In the genomic region with DNA sequence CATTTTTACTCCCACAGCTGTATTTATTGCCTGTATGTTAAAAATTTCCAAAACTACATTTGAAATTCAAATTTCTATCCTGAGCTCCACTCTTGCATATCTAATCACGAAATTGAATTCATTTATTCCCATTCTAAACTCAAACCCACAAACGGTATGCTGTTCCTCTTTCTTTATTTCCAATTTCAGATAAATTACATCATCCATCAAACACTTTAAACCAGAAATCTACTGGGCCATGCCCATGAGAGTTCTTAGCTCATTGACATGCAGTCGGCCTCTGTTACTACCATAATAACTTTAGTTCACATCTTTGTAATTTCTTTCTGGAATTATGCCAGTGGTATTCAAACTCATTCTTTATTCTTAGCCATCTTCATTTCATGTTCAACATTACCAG, we compare ENCODE assay signal across 31 cellular contexts.
"Had no signal": no experiment of that assay in that cellular context is flagged by ENCODE, and none has a peak within 500 bp of the region (broad histone marks: within the 10 kb centered on the region; RNA-seq: fewer than 3 reads in every experiment).

No MANE protein-coding gene starts in this region.

- H3K4me1 ChIP-seq: prostate gland, right atrium auricular region, uterus had no signal

- H3K4me3 ChIP-seq: esophagus muscularis mucosa, gastrocnemius medialis, hepatocyte, ovary, prostate gland, right atrium auricular region, uterus had no signal

- H3K79me2 ChIP-seq: hepatocyte had no signal

- H3K9me3 Mint-ChIP-seq: central memory CD8-positive, alpha-beta T cell; nephron progenitor cell; stimulated activated naive CD8-positive, alpha-beta T cell treated with anti-CD3 and anti-CD28 coated beads, Interleukin-15, amount 100 ng/mL, for 72 hours; T-helper 2 cell treated with Interferon-gamma antibody and Interleukin-4, amounts not matched to agents 5 μg/mL and 100 μg/mL, for 36 hours; type B pancreatic cell had no signal

- H2AFZ ChIP-seq: hepatocyte had no signal

- H3K4me2 ChIP-seq: hepatocyte had no signal

- H3K4me3 Mint-ChIP-seq: activated naive CD8-positive, alpha-beta T cell; central memory CD8-positive, alpha-beta T cell; nephron progenitor cell; stimulated activated naive CD8-positive, alpha-beta T cell treated with anti-CD3 and anti-CD28 coated beads, Interleukin-15, amount 100 ng/mL, for 72 hours; T-helper 2 cell treated with Interferon-gamma antibody and Interleukin-4, amounts not matched to agents 5 μg/mL and 100 μg/mL, for 36 hours; type B pancreatic cell had no signal

- DNase-seq: activated CD4-positive, alpha-beta T cell treated with anti-CD3 and anti-CD28 coated beads for 48 hours; activated CD4-positive, alpha-beta T cell treated with anti-CD3 and anti-CD28 coated beads, Interleukin-2, amount 50 U/mL, for 48 hours; activated CD8-positive, alpha-beta memory T cell treated with anti-CD3 and anti-CD28 coated beads for 24 hours; activated effector memory CD4-positive, alpha-beta T cell treated with Interleukin-2 at 50 U/mL for 16 hours; activated naive CD4-positive, alpha-beta T cell treated with Interleukin-2 at 50 U/mL for 16 hours; anterior cingulate cortex; dermis blood vessel endothelial cell; effector CD4-positive, alpha-beta T cell; gastrocnemius medialis; glutamatergic neuron; left cardiac atrium; left ventricle myocardium superior; nephron progenitor cell; ovary; stimulated activated CD4-positive, alpha-beta T cell treated with anti-CD3 and anti-CD28 coated beads, Interleukin-2, amount 100 ng/mL, for 48 hours; stimulated activated naive CD8-positive, alpha-beta T cell treated with anti-CD3 and anti-CD28 coated beads, Interleukin-15, amount 100 ng/mL, for 72 hours; substantia nigra; uterus had no signal

- H3K27me3 ChIP-seq: esophagus muscularis mucosa, gastrocnemius medialis, hepatocyte, neutrophil, ovary, right atrium auricular region, uterus had no signal

- H3K4me1 Mint-ChIP-seq: central memory CD8-positive, alpha-beta T cell; nephron progenitor cell; stimulated activated naive CD8-positive, alpha-beta T cell treated with anti-CD3 and anti-CD28 coated beads, Interleukin-15, amount 100 ng/mL, for 72 hours had no signal

- H3K36me3 ChIP-seq: gastrocnemius medialis, neutrophil, ovary, prostate gland, uterus had no signal

- H3K9me3 ChIP-seq: esophagus muscularis mucosa, gastrocnemius medialis, neutrophil, ovary, prostate gland, right atrium auricular region, uterus had no signal

- H3K27ac Mint-ChIP-seq: activated naive CD8-positive, alpha-beta T cell; nephron progenitor cell; stimulated activated naive CD8-positive, alpha-beta T cell treated with anti-CD3 and anti-CD28 coated beads, Interleukin-15, amount 100 ng/mL, for 72 hours; T-helper 2 cell treated with Interferon-gamma antibody and Interleukin-4, amounts not matched to agents 5 μg/mL and 100 μg/mL, for 36 hours; type B pancreatic cell had no signal

- FAIRE-seq: bronchial epithelial cell, colon, keratinocyte had no signal

- H3K27ac ChIP-seq: esophagus muscularis mucosa, gastrocnemius medialis, hepatocyte, neutrophil, ovary, prostate gland, right atrium auricular region, uterus, VCaP had no signal

- H3K36me3 Mint-ChIP-seq: activated naive CD8-positive, alpha-beta T cell had no signal

- H3K27me3 Mint-ChIP-seq: activated naive CD8-positive, alpha-beta T cell; central memory CD8-positive, alpha-beta T cell; stimulated activated naive CD8-positive, alpha-beta T cell treated with anti-CD3 and anti-CD28 coated beads, Interleukin-15, amount 100 ng/mL, for 72 hours; type B pancreatic cell had no signal

- ATAC-seq: gastrocnemius medialis; left cardiac atrium; left ventricle myocardium superior; stimulated activated naive CD8-positive, alpha-beta T cell treated with anti-CD3 and anti-CD28 coated beads, Interleukin-15, amount 100 ng/mL, for 72 hours had no signal
